Comparison of ENCODE assay signal across 2 cellular contexts in the genomic region with DNA sequence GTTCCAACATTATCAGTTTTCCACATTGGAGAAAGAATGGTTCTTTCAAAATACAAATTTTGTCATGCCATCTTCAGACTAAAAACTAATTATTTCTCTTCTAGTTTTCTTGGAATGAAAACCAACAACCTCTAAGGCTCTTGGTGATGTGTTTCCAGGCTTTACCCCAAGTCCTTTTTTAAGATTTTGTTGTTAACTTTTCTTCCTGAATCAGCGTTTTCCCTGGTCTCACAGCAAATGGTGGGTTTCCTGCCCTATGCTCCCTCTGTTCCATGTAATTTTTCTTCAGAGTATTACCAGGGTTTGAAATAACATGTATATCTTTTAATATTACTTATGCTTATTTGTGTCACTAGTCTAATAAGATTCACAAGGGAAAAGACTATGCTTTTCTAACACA.
A peak's percentile ranks its signal among the peaks of the same experiment; 100 is the strongest.
TF ChIP-seq lines count a peak whose summit lies in the region.

No MANE protein-coding gene starts in this region.

TF ChIP-seq in HepG2, 621 proteins besides CTCF, POLR2A, EP300 and RAD21:
- TF ChIP-seq MAFK (conservative IDR thresholded peaks at IDR 0.05 in 1 of 2, IDR thresholded peaks at IDR 0.05 in 1 of 2; ENCODE audit: low read length in 2 of 2) (peak; percentile 63 to 74), HINFP (CRISPR knock-in tag; IDR thresholded peaks at IDR 0.05; ENCODE audit: low read depth) (no peak), MAFF (IDR thresholded peaks at IDR 0.05; ENCODE audit: low read depth, low read length) (peak; percentile 47; the same call in 1 of the 2 replicates)

TF ChIP-seq in IMR-90, 13 proteins besides CTCF, POLR2A, EP300 and RAD21:
- TF ChIP-seq NFE2L2 (IDR thresholded peaks at IDR 0.05; ENCODE audit: low read depth, low read length) (no peak), MAFK (IDR thresholded peaks at IDR 0.05; ENCODE audit: low read depth, low read length) (peak; percentile 43)
